8 cellular contexts compared by ENCODE assay signal in the genomic region with DNA sequence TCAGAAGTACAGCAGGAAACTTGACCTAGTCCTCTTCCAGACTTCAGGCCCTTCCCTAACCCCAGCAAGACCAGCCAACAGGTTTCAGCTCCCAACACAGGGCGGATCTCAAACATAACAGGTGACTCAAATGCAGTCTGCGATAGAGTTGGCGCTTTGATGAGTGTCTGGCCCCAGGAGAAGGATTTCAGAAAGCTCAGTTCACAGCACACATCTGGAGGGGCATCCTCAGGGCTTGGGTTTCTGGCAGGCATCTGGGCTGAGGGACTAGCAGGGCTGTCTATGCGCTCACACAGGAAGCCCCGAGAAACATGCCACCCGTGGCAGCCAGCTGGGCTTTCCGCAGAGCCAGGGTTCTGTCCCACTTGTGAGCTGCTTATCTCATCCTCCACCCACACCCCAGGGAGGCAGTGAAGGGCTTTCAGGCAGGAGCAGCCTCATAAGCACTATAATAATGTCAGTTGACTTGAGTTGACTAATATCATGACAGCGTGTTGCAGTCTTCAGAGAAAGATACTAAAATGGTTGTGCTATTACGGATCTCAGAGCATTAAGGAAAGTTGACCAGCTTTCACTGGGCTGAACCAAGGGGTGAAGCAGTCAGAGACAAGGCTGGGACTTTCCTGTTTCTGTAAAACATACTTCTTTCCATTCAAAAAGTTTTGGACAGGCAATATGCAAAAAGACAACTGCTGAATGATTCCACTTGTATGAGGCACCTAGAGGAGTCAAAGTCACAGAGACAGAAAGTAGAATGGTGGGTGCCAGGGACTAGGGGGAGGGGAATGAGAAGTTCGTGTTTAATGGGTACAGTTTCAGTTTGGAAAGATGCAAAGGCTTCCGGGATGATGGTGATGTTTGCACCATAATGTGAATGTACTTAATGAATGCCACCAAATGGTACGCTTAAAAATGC.
DNase-seq lines count a peak whose midpoint lies in the region; ATAC-seq and TF ChIP-seq lines count a peak whose summit lies in the region.

No MANE protein-coding gene starts in this region.

- peak overlapping the region; percentile 44 for H3K4me2 ChIP-seq in DND-41 (ENCODE audit: insufficient read depth, low read length)

- peak overlapping the region; percentile 33 to 89 (median 50) for H3K4me3 Mint-ChIP-seq in IgD-negative memory B cell
- peak overlapping the region; percentile 54 for H3K4me3 Mint-ChIP-seq in activated T-helper 1 cell treated with anti-CD3 and anti-CD28 coated beads, Interleukin-12 subunit alpha, Interleukin-12 subunit beta, Interleukin-2, Interleukin-4 antibody, amounts not matched to agents 30 ng/mL and 10 ng/mL and 1 ng/mL, durations not matched to agents 14 hours and 24 hours and 36 hours
- H3K4me3 Mint-ChIP-seq in naive B cell, result peak overlapping the region in 6 of 8 donors; percentile 14 to 76 (median 48)

- no peaks in the 10 kb centered on the region for H3K36me3 ChIP-seq in DND-41 (ENCODE audit: insufficient read depth, low read length)
- H3K36me3 ChIP-seq in gastroesophageal sphincter, result no peaks in the 10 kb centered on the region

- peak overlapping the region; percentile 23 for H3K9ac ChIP-seq in DND-41 (ENCODE audit: low read depth, low read length)

- H3K27me3 ChIP-seq in DND-41 (ENCODE audit: insufficient read depth, low read length, poor library complexity) (no peaks in the 10 kb centered on the region), gastroesophageal sphincter (no peaks in the 10 kb centered on the region)

- DNase-seq in DND-41 (peak; percentile 84), naive B cell (no peak), DMS153 (lab: John Stamatoyannopoulos, UW) (no peak), NCI-H1105 (lab: John Stamatoyannopoulos, UW) (no peak)
- peak; percentile 67 for DNase-seq in activated T-helper 1 cell treated with anti-CD3 and anti-CD28 coated beads, Interleukin-12 subunit alpha, Interleukin-12 subunit beta, Interleukin-2, Interleukin-4 antibody, amounts not matched to agents 30 ng/mL and 10 ng/mL and 1 ng/mL, durations not matched to agents 14 hours and 24 hours and 36 hours (ENCODE audit: low spot score)

- no peaks in the 10 kb centered on the region for H3K79me2 ChIP-seq in DND-41 (ENCODE audit: insufficient read depth, low read length)

- H3K27me3 Mint-ChIP-seq in IgD-negative memory B cell, result no peaks in the 10 kb centered on the region
- H3K27me3 Mint-ChIP-seq in activated T-helper 1 cell treated with anti-CD3 and anti-CD28 coated beads, Interleukin-12 subunit alpha, Interleukin-12 subunit beta, Interleukin-2, Interleukin-4 antibody, amounts not matched to agents 30 ng/mL and 10 ng/mL and 1 ng/mL, durations not matched to agents 14 hours and 24 hours and 36 hours (ENCODE audit: insufficient read depth), result peaks cover 3% of the 10 kb centered on the region
- H3K27me3 Mint-ChIP-seq in naive B cell, result peaks cover 3 to 12% (median 8%) of the 10 kb centered on the region in 3 donors

- TF ChIP-seq EP300 in gastroesophageal sphincter (IDR thresholded peaks at IDR 0.05), result no peak

- no peaks in the 10 kb centered on the region for H3K36me3 Mint-ChIP-seq in IgD-negative memory B cell
- peaks cover 8% of the 10 kb centered on the region for H3K36me3 Mint-ChIP-seq in activated T-helper 1 cell treated with anti-CD3 and anti-CD28 coated beads, Interleukin-12 subunit alpha, Interleukin-12 subunit beta, Interleukin-2, Interleukin-4 antibody, amounts not matched to agents 30 ng/mL and 10 ng/mL and 1 ng/mL, durations not matched to agents 14 hours and 24 hours and 36 hours (ENCODE audit: low read depth)
- no peaks in the 10 kb centered on the region for H3K36me3 Mint-ChIP-seq in naive B cell

- peak overlapping the region; percentile 10; the same call in 1 of the 2 replicates for H2AFZ ChIP-seq in DND-41 (ENCODE audit: low read depth, low read length)

- H3K9me3 ChIP-seq in DND-41 (ENCODE audit: insufficient read depth, low read length, severe bottlenecking), result no peaks in the 10 kb centered on the region
- no peaks in the 10 kb centered on the region for H3K9me3 ChIP-seq in gastroesophageal sphincter

- 85 to 88% methylated on average over 4 to 5 of the region's 12 CpGs for WGBS in gastroesophageal sphincter (ENCODE audit: low coverage in 1 of 2), 2 donors

- TF ChIP-seq CTCF in DND-41 (IDR thresholded peaks at IDR 0.05; ENCODE audit: borderline replicate concordance, extremely low read depth, low read length, poor library complexity, severe bottlenecking), result peak; percentile 28
- TF ChIP-seq CTCF in gastroesophageal sphincter (IDR thresholded peaks at IDR 0.05), result no peak

- H3K4me1 Mint-ChIP-seq in IgD-negative memory B cell, result peaks cover 27 to 41% (median 40%) of the 10 kb centered on the region in 3 donors
- H3K4me1 Mint-ChIP-seq in activated T-helper 1 cell treated with anti-CD3 and anti-CD28 coated beads, Interleukin-12 subunit alpha, Interleukin-12 subunit beta, Interleukin-2, Interleukin-4 antibody, amounts not matched to agents 30 ng/mL and 10 ng/mL and 1 ng/mL, durations not matched to agents 14 hours and 24 hours and 36 hours (ENCODE audit: low read depth), result peaks cover 96% of the 10 kb centered on the region
- H3K4me1 Mint-ChIP-seq in naive B cell, result peaks cover 25 to 31% (median 30%) of the 10 kb centered on the region in 3 donors

- TF ChIP-seq POLR2A in gastroesophageal sphincter (IDR thresholded peaks at IDR 0.05), result no peak

- ATAC-seq in DND-41 (ENCODE audit: insufficient read depth, low read depth) (peak; percentile 83), GM21381 (IDR thresholded peaks at IDR 0.05; ENCODE audit: unreplicated experiment) (peak; percentile 65), naive B cell (ENCODE audit: low read depth in 2 of 2) (peak; percentile 70 to 73), gastroesophageal sphincter (no peak)

- H3K9me3 Mint-ChIP-seq in IgD-negative memory B cell (no peaks in the 10 kb centered on the region), naive B cell (no peaks in the 10 kb centered on the region)
- peaks cover 4% of the 10 kb centered on the region for H3K9me3 Mint-ChIP-seq in activated T-helper 1 cell treated with anti-CD3 and anti-CD28 coated beads, Interleukin-12 subunit alpha, Interleukin-12 subunit beta, Interleukin-2, Interleukin-4 antibody, amounts not matched to agents 30 ng/mL and 10 ng/mL and 1 ng/mL, durations not matched to agents 14 hours and 24 hours and 36 hours

- H3K27ac ChIP-seq in DND-41 (ENCODE audit: low read length) (peak overlapping the region; percentile 76), gastroesophageal sphincter (peak overlapping the region in 1 of 4 donors; percentile 3)

- no peaks in the 10 kb centered on the region for H4K20me1 ChIP-seq in DND-41 (ENCODE audit: insufficient read depth, low read length)

- intact Hi-C loops in activated T-helper 1 cell treated with anti-CD3 and anti-CD28 coated beads, Interleukin-12 subunit alpha, Interleukin-12 subunit beta, Interleukin-2, Interleukin-4 antibody, amounts not matched to agents 30 ng/mL and 10 ng/mL and 1 ng/mL, durations not matched to agents 14 hours and 24 hours and 36 hours (cut with micrococcal nuclease), result loop anchor here (1.0 kb wide), 17 partner anchors 33 to 348 kb away; no protein-coding TSS in a partner anchor

- peaks cover 71% of the 10 kb centered on the region for H3K4me1 ChIP-seq in DND-41 (ENCODE audit: insufficient read depth, low read length)
- H3K4me1 ChIP-seq in gastroesophageal sphincter, result peaks cover 0 to 6% (median 0%) of the 10 kb centered on the region in 3 donors

- H3K4me3 ChIP-seq in DND-41 (ENCODE audit: low read depth in 1 of 2, low read length in 2 of 2) (no peak overlapping the region), gastroesophageal sphincter (no peak overlapping the region)

- H3K27ac Mint-ChIP-seq in IgD-negative memory B cell (peak overlapping the region in 2 of 3 donors; percentile 35 to 61), naive B cell (peak overlapping the region in 3 of 6 donors; percentile 17 to 30 (median 17))
- peak overlapping the region; percentile 90 for H3K27ac Mint-ChIP-seq in activated T-helper 1 cell treated with anti-CD3 and anti-CD28 coated beads, Interleukin-12 subunit alpha, Interleukin-12 subunit beta, Interleukin-2, Interleukin-4 antibody, amounts not matched to agents 30 ng/mL and 10 ng/mL and 1 ng/mL, durations not matched to agents 14 hours and 24 hours and 36 hours

Comparison
In these comparisons a context has a peak if more than half of its experiments do, and no peak if none do; other contexts are left out.
1. DNase-seq: peak in DND-41 (single experiment) and activated T-helper 1 cell treated with anti-CD3 and anti-CD28 coated beads, Interleukin-12 subunit alpha, Interleukin-12 subunit beta, Interleukin-2, Interleukin-4 antibody, amounts not matched to agents 30 ng/mL and 10 ng/mL and 1 ng/mL, durations not matched to agents 14 hours and 24 hours and 36 hours (single experiment); none in naive B cell (single experiment), DMS153 (single experiment) and NCI-H1105 (single experiment).
2. Peak in every context shown above with its lines, with median percentiles within 50 percentile points of each other: H3K4me3 Mint-ChIP-seq.